ENCODE assay signal across 20 cellular contexts in genomic region chr15:56672721-56673120, GRCh38.
DNase-seq lines count a peak whose midpoint lies in the region; TF ChIP-seq lines count a peak whose summit lies in the region.
"Had no signal": no experiment of that assay in that cellular context is flagged by ENCODE, and none has a peak within 500 bp of the region (broad histone marks: within the 10 kb centered on the region; RNA-seq: fewer than 3 reads in every experiment).

No MANE protein-coding gene starts in this region.

- DNase-seq in GM23248, result peak; percentile 59
- peak; percentile 27 for DNase-seq in astrocyte of the cerebellum (ENCODE audit: low read depth)
- peak; percentile 40 for DNase-seq in fibroblast of pulmonary artery (ENCODE audit: low read depth)
- DNase-seq in stromal cell of bone marrow (ENCODE audit: low read depth), result peak; percentile 6
- no peak for DNase-seq in stimulated activated CD4-positive, alpha-beta T cell treated with anti-CD3 and anti-CD28 coated beads, Interleukin-2, amount 100 ng/mL, for 48 hours
- DNase-seq in HT-29 (ENCODE audit: low spot score), result no peak
- DNase-seq in amniotic stem cell (lab: John Stamatoyannopoulos, UW), result no peak
- DNase-seq: activated CD4-positive, alpha-beta memory T cell treated with anti-CD3 and anti-CD28 coated beads, Interleukin-2, amount 10 ng/mL, durations not matched to agents 7 days and 5 days; activated gamma-delta T cell treated with Interleukin-2 at 50 U/mL for 16 hours; CD8-positive, alpha-beta T cell; DMS153; effector CD8-positive, alpha-beta T cell; heart left ventricle; naive thymus-derived CD8-positive, alpha-beta T cell; NCI-H1092; NCI-H1930; Right ventricle myocardium superior; substantia nigra; T-helper 9 cell had no signal

- no peak overlapping the region for H3K4me2 ChIP-seq in GM23248 (ENCODE audit: unreplicated experiment)

- no peak overlapping the region for H3K4me3 ChIP-seq in GM23248
- H3K4me3 ChIP-seq in astrocyte of the cerebellum (ENCODE audit: low read depth, low read length), result no peak overlapping the region
- no peak overlapping the region for H3K4me3 ChIP-seq in fibroblast of pulmonary artery (replicated peaks; ENCODE audit: low read depth, low read length)
- H3K4me3 ChIP-seq: adrenal gland, heart left ventricle had no signal

- H3K27ac ChIP-seq in GM23248, result no peak overlapping the region
- H3K27ac ChIP-seq: adrenal gland, heart left ventricle had no signal

- H3K9ac ChIP-seq in GM23248, result no peak overlapping the region

- in situ Hi-C loops in GM23248 (cut with MboI), result no loop called here
- in situ Hi-C loops in astrocyte of the cerebellum (cut with HindIII; ENCODE audit: low sequenced_read_pairs), result no loop called here

- H3K36me3 ChIP-seq in GM23248 (ENCODE audit: low read depth), result peaks cover 5% of the 10 kb centered on the region; the same call in 1 of the 2 replicates
- H3K36me3 ChIP-seq: adrenal gland had no signal

- TF ChIP-seq CTCF in astrocyte of the cerebellum (IDR thresholded peaks at IDR 0.05; ENCODE audit: low read depth, low read length, missing control alignments), result no peak
- no peak for TF ChIP-seq CTCF in fibroblast of pulmonary artery (IDR thresholded peaks at IDR 0.05; ENCODE audit: low read length, missing control alignments)

- no peaks in the 10 kb centered on the region for H3F3A ChIP-seq in GM23248 (ENCODE audit: insufficient read depth)

- H4K20me1 ChIP-seq in GM23248 (ENCODE audit: insufficient read depth), result no peaks in the 10 kb centered on the region

- no peaks in the 10 kb centered on the region for H3K9me2 ChIP-seq in GM23248 (ENCODE audit: insufficient read depth)

- H2AFZ ChIP-seq in GM23248, result no peak overlapping the region

- H3K4me1 ChIP-seq in GM23248 (ENCODE audit: insufficient read depth), result 0 out of 2 replicates have a peak, but pooled peaks cover 9% of the 10 kb centered on the region

- H3K9me3 ChIP-seq in GM23248 (ENCODE audit: low read depth), result no peaks in the 10 kb centered on the region
- H3K9me3 ChIP-seq: heart left ventricle had no signal

- no peaks in the 10 kb centered on the region for H3K79me2 ChIP-seq in GM23248 (ENCODE audit: insufficient read depth)

- H3K27me3 ChIP-seq in GM23248 (replicated peaks; ENCODE audit: insufficient read depth), result no peaks in the 10 kb centered on the region
- H3K27me3 ChIP-seq: adrenal gland, heart left ventricle had no signal

Comparison
In these comparisons a context has a peak if more than half of its experiments do, and no peak if none do; other contexts are left out.
1. DNase-seq: peak in GM23248 (single experiment), astrocyte of the cerebellum (single experiment), fibroblast of pulmonary artery (single experiment) and stromal cell of bone marrow (single experiment); none in stimulated activated CD4-positive, alpha-beta T cell treated with anti-CD3 and anti-CD28 coated beads, Interleukin-2, amount 100 ng/mL, for 48 hours (0 of 2), HT-29 (single experiment) and amniotic stem cell (single experiment).